Comparison of ENCODE assay signal across 8 cellular contexts in genomic region chr1:1471389-1472045, GRCh38. TPM values are rescaled to one million over a fixed set of nuclear protein-coding genes. Genes with fewer than 3 reads are reported as not detected.
DNase-seq lines count a peak whose midpoint lies in the region; ATAC-seq and TF ChIP-seq lines count a peak whose summit lies in the region.

TSS of gene ATAD3B (plus strand) at chr1:1471765. CDS start at chr1:1471885, 120 bp downstream.

- H3K9me3 ChIP-seq in HUES64 (ENCODE audit: insufficient read depth, low read depth, low read length): no peaks in the 10 kb centered on the region
- no peaks in the 10 kb centered on the region for H3K9me3 ChIP-seq in OCI-LY3 (ENCODE audit: insufficient read depth, low read length)

- H3K4me3 ChIP-seq in HUES64 (ENCODE audit: low read length): peak within 1 kb of the TSS; percentile 98
- peak within 1 kb of the TSS; percentile 88 for H3K4me3 ChIP-seq in OCI-LY3 (ENCODE audit: low read length)

- H3K9me3 Mint-ChIP-seq in endothelial cell (ENCODE audit: unreplicated experiment): no peaks in the 10 kb centered on the region
- peaks cover 3% of the 10 kb centered on the region for H3K9me3 Mint-ChIP-seq in mesothelial cell of epicardium

- no peaks in the 10 kb centered on the region for H3K36me3 Mint-ChIP-seq in endothelial cell (ENCODE audit: low read depth, unreplicated experiment)
- no peaks in the 10 kb centered on the region for H3K36me3 Mint-ChIP-seq in mesothelial cell of epicardium

- H3K27me3 ChIP-seq in HUES64 (ENCODE audit: insufficient read depth, low read length) (no peaks in the 10 kb centered on the region), OCI-LY3 (ENCODE audit: low read depth, low read length) (no peaks in the 10 kb centered on the region)

- peaks cover 57% of the 10 kb centered on the region for H3K79me2 ChIP-seq in OCI-LY3 (ENCODE audit: low read length)

- H3K36me3 ChIP-seq in HUES64 (ENCODE audit: insufficient read depth, low read length) (no peaks in the 10 kb centered on the region), OCI-LY3 (replicated peaks; ENCODE audit: low read depth, low read length) (peaks cover 3% of the 10 kb centered on the region)

- peaks cover 6% of the 10 kb centered on the region; the same call in 1 of the 2 replicates for H3K4me1 ChIP-seq in HUES64 (ENCODE audit: insufficient read depth, low read length)
- peaks cover 5% of the 10 kb centered on the region for H3K4me1 ChIP-seq in OCI-LY3 (ENCODE audit: low read length)

- H3K4me2 ChIP-seq in OCI-LY3 (ENCODE audit: low read length): peak within 1 kb of the TSS; percentile 83

- H3K9ac ChIP-seq in HUES64 (ENCODE audit: low read depth, low read length) (peak within 1 kb of the TSS; percentile 89), OCI-LY3 (ENCODE audit: low read length) (peak within 1 kb of the TSS; percentile 93)

- H3K27ac ChIP-seq in HUES64 (ENCODE audit: low read depth, low read length): peak within 1 kb of the TSS; percentile 81
- peak within 1 kb of the TSS; percentile 62 for H3K27ac ChIP-seq in OCI-LY3 (ENCODE audit: low read length)

- peak within 1 kb of the TSS; percentile 81 for H2AFZ ChIP-seq in OCI-LY3 (ENCODE audit: low read depth, low read length)

- ATAC-seq in GM21447 (IDR thresholded peaks at IDR 0.05; ENCODE audit: unreplicated experiment): peak; percentile 94

- under 1% methylated on average over 87 of the region's 87 CpGs for WGBS in HUES64

- TF ChIP-seq CTCF in OCI-LY3 (IDR thresholded peaks at IDR 0.05; ENCODE audit: low read depth, low read length) (no peak), endothelial cell (IDR thresholded peaks at IDR 0.05; ENCODE audit: unreplicated experiment) (no peak), mesothelial cell of epicardium (IDR thresholded peaks at IDR 0.05; ENCODE audit: unreplicated experiment) (no peak)

- DNase-seq in D341Med (ENCODE audit: low spot score): peak; percentile 94
- DNase-seq in activated CD8-positive, alpha-beta memory T cell treated with anti-CD3 and anti-CD28 coated beads, Interleukin-2, amount 50 U/mL, for 48 hours: peak; percentile 98
- peak; percentile 86 for DNase-seq in endothelial cell (ENCODE audit: low spot score)
- DNase-seq in mesothelial cell of epicardium (ENCODE audit: low spot score in 2 of 2, unreplicated experiment in 2 of 2): peak; percentile 85 to 90
- DNase-seq in stimulated activated CD8-positive, alpha-beta memory T cell treated with anti-CD3 and anti-CD28 coated beads, Interleukin-15, amount 100 ng/mL, for 4 hours (ENCODE audit: low read depth in 2 of 2): peak; percentile 85 to 87

- H3K27me3 Mint-ChIP-seq in endothelial cell (ENCODE audit: unreplicated experiment): peaks cover 9% of the 10 kb centered on the region
- no peaks in the 10 kb centered on the region for H3K27me3 Mint-ChIP-seq in mesothelial cell of epicardium (ENCODE audit: low read depth)

- H4K20me1 ChIP-seq in OCI-LY3 (ENCODE audit: insufficient read depth, low read length): no peaks in the 10 kb centered on the region

- H3K4me3 Mint-ChIP-seq in endothelial cell (ENCODE audit: unreplicated experiment): peak within 1 kb of the TSS; percentile 95
- H3K4me3 Mint-ChIP-seq in mesothelial cell of epicardium: peak within 1 kb of the TSS; percentile 90

- H3K4me1 Mint-ChIP-seq in endothelial cell (ENCODE audit: unreplicated experiment): peaks cover 11% of the 10 kb centered on the region
- peaks cover 20% of the 10 kb centered on the region for H3K4me1 Mint-ChIP-seq in mesothelial cell of epicardium

- H3K27ac Mint-ChIP-seq in endothelial cell (ENCODE audit: unreplicated experiment) (peak within 1 kb of the TSS; percentile 74), mesothelial cell of epicardium (peak within 1 kb of the TSS; percentile 98)

RNA-seq across cellular contexts. Expression of gene ATAD3B, which starts in this region (rescaled TPM):
- polyA plus RNA-seq in HUES64 (2013, experiment 1 of 2): 39.4 TPM
- 31.8 TPM for polyA plus RNA-seq in HUES64 (2013, experiment 2 of 2)
- 27.2 TPM for total RNA-seq in endothelial cell (ENCODE audit: unreplicated experiment)
- 38.5 to 43.6 TPM (median 39.2 TPM) in 3 replicates for total RNA-seq in mesothelial cell of epicardium

Comparison
In these comparisons a context has a peak if more than half of its experiments do, and no peak if none do; other contexts are left out.
1. Peak in every context shown above with its lines: DNase-seq, ATAC-seq, H3K4me3 ChIP-seq and H3K27ac ChIP-seq.